Comparison of ENCODE assay signal across 8 cellular contexts in the genomic region with DNA sequence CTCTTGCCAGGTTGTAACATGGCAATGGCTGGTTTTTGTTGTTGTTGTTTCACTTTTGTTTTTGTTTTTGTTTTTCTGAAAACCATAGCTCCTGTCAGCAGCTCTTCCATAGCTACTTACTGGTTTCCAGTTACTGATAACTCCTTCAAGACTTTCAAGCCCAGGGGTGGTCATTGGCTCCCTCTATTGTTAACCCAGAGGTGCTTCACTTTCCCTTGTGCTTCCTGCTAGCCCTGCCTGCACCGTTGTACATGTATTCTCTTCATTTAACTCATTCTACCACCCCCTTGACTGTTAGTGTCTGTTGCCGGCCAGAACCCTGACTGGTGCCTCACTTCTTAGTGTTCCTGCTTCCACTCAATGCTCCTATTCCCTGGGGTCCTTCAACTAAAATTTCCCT. TPM values are rescaled to one million over a fixed set of nuclear protein-coding genes. Genes with fewer than 3 reads are reported as not detected.
DNase-seq lines count a peak whose midpoint lies in the region; ATAC-seq and TF ChIP-seq lines count a peak whose summit lies in the region.

No MANE protein-coding gene starts in this region.

- TF ChIP-seq CTCF in cardiac muscle cell (IDR thresholded peaks at IDR 0.05; ENCODE audit: low read depth, low read length) (no peak), left ventricle myocardium inferior (IDR thresholded peaks at IDR 0.05; ENCODE audit: borderline replicate concordance) (no peak)

- ATAC-seq in HG02973 (IDR thresholded peaks at IDR 0.05; ENCODE audit: unreplicated experiment) (peak; percentile 81), left lobe of liver (no peak)

- no peak overlapping the region for H3K4me3 ChIP-seq in cardiac muscle cell
- no peak overlapping the region for H3K4me3 ChIP-seq in left ventricle myocardium inferior

- H3K9me3 ChIP-seq in cardiac muscle cell (ENCODE audit: low read depth) (no peaks in the 10 kb centered on the region), left ventricle myocardium inferior (replicated peaks) (no peaks in the 10 kb centered on the region)

- no peaks in the 10 kb centered on the region for H3K4me1 ChIP-seq in cardiac muscle cell (ENCODE audit: low read depth)
- no peaks in the 10 kb centered on the region for H3K4me1 ChIP-seq in left ventricle myocardium inferior

- no peaks in the 10 kb centered on the region for H3K27me3 ChIP-seq in cardiac muscle cell
- no peaks in the 10 kb centered on the region for H3K27me3 ChIP-seq in left ventricle myocardium inferior (ENCODE audit: low read depth)

- intact Hi-C loops in left ventricle myocardium inferior (cut with micrococcal nuclease), result no loop called here

- H3K27ac ChIP-seq in cardiac muscle cell (no peak overlapping the region), left ventricle myocardium inferior (replicated peaks) (no peak overlapping the region)

- DNase-seq in cardiac muscle cell (ENCODE audit: low read depth in 1 of 2, low spot score in 1 of 2) (peak; percentile 6 to 54), left ventricle myocardium inferior (no peak), NCI-H748 (lab: John Stamatoyannopoulos, UW; ENCODE audit: unreplicated experiment) (peak; percentile 48), activated T-cell treated with anti-CD3 and anti-CD28 coated beads for 4 hours (peak; percentile 31), iris pigment epithelial cell (ENCODE audit: low read depth) (peak; percentile 48), NCI-H446 treated with DMSO at 0.1 percent for 48 hours (lab: John Stamatoyannopoulos, UW) (no peak), left lobe of liver (ENCODE audit: low spot score) (no peak)

- H3K36me3 ChIP-seq in cardiac muscle cell (no peaks in the 10 kb centered on the region), left ventricle myocardium inferior (no peaks in the 10 kb centered on the region)

RNA-seq across cellular contexts. Expression of a gene that starts 4.2 kb away (rescaled TPM):
- total RNA-seq in cardiac muscle cell, result not detected in 2 replicates
- polyA plus RNA-seq in cardiac muscle cell, result not detected in 2 replicates
- not detected for total RNA-seq in left ventricle myocardium inferior
- total RNA-seq in left lobe of liver, result 0.13 TPM

Comparison
In these comparisons a context has a peak if more than half of its experiments do, and no peak if none do; other contexts are left out.
1. DNase-seq: peak in cardiac muscle cell (2 of 2), NCI-H748 (single experiment), activated T-cell treated with anti-CD3 and anti-CD28 coated beads for 4 hours (single experiment) and iris pigment epithelial cell (single experiment); none in left ventricle myocardium inferior (single experiment), NCI-H446 treated with DMSO at 0.1 percent for 48 hours (single experiment) and left lobe of liver (single experiment).